2 cellular contexts compared by ENCODE assay signal in the genomic region with DNA sequence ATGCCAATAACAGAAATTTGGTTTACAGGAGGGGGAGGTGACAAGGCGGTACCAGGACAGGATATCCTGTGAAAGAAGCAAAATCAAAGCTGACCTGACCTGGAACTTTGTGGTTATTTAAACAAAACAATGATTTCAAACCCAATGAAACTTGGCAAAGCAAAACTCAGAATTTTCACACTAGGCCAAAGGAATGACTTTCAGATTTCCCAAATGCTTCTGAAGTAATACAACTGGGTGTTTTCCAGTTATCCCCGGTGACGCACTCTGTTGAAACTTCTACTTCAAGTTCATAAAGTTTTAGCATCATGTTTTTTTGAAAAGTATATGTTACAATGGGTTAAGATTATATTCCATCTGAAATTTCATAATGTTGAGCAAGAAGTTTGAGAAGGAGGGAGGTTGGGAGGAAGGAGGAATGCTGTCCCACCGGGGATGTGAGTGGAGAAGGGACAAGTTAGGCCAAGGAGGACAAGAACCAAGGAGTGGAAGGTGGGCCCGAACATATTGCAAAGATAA.
TF ChIP-seq lines count a peak whose summit lies in the region.

No MANE protein-coding gene starts in this region.

TF ChIP-seq in liver, 16 proteins besides CTCF, POLR2A, EP300 and RAD21 (continued from another document):
- TF ChIP-seq JUND (IDR thresholded peaks at IDR 0.05) (peak; percentile 68 to 91), TAF1 (conservative IDR thresholded peaks at IDR 0.05) (no peak), YY1 (IDR thresholded peaks at IDR 0.05) (peak; percentile 34), SP1 (IDR thresholded peaks at IDR 0.05) (peak; percentile 76), EGR1 (IDR thresholded peaks at IDR 0.05; ENCODE audit: low read depth in 2 of 2) (no peak), FOXA2 (IDR thresholded peaks at IDR 0.05) (peak; percentile 55), NR2F2 (IDR thresholded peaks at IDR 0.05) (peak; percentile 86), HNF4G (IDR thresholded peaks at IDR 0.05) (no peak), FOXA1 (IDR thresholded peaks at IDR 0.05) (peak; percentile 25), RXRA (IDR thresholded peaks at IDR 0.05) (peak; percentile 71 to 87)
- TF ChIP-seq, protein P1, sequence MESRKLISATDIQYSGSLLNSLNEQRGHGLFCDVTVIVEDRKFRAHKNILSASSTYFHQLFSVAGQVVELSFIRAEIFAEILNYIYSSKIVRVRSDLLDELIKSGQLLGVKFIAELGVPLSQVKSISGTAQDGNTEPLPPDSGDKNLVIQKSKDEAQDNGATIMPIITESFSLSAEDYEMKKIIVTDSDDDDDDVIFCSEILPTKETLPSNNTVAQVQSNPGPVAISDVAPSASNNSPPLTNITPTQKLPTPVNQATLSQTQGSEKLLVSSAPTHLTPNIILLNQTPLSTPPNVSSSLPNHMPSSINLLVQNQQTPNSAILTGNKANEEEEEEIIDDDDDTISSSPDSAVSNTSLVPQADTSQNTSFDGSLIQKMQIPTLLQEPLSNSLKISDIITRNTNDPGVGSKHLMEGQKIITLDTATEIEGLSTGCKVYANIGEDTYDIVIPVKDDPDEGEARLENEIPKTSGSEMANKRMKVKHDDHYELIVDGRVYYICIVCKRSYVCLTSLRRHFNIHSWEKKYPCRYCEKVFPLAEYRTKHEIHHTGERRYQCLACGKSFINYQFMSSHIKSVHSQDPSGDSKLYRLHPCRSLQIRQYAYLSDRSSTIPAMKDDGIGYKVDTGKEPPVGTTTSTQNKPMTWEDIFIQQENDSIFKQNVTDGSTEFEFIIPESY (IDR thresholded peaks at IDR 0.05): peak; percentile 61
- TF ChIP-seq, protein P2, sequence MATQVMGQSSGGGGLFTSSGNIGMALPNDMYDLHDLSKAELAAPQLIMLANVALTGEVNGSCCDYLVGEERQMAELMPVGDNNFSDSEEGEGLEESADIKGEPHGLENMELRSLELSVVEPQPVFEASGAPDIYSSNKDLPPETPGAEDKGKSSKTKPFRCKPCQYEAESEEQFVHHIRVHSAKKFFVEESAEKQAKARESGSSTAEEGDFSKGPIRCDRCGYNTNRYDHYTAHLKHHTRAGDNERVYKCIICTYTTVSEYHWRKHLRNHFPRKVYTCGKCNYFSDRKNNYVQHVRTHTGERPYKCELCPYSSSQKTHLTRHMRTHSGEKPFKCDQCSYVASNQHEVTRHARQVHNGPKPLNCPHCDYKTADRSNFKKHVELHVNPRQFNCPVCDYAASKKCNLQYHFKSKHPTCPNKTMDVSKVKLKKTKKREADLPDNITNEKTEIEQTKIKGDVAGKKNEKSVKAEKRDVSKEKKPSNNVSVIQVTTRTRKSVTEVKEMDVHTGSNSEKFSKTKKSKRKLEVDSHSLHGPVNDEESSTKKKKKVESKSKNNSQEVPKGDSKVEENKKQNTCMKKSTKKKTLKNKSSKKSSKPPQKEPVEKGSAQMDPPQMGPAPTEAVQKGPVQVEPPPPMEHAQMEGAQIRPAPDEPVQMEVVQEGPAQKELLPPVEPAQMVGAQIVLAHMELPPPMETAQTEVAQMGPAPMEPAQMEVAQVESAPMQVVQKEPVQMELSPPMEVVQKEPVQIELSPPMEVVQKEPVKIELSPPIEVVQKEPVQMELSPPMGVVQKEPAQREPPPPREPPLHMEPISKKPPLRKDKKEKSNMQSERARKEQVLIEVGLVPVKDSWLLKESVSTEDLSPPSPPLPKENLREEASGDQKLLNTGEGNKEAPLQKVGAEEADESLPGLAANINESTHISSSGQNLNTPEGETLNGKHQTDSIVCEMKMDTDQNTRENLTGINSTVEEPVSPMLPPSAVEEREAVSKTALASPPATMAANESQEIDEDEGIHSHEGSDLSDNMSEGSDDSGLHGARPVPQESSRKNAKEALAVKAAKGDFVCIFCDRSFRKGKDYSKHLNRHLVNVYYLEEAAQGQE (IDR thresholded peaks at IDR 0.05): peak; percentile 67
TF ChIP-seq in liver: peak in this region for 13.

TF ChIP-seq in HepG2, 621 proteins besides CTCF, POLR2A, EP300 and RAD21 (continued from another document):
- TF ChIP-seq, protein P3, sequence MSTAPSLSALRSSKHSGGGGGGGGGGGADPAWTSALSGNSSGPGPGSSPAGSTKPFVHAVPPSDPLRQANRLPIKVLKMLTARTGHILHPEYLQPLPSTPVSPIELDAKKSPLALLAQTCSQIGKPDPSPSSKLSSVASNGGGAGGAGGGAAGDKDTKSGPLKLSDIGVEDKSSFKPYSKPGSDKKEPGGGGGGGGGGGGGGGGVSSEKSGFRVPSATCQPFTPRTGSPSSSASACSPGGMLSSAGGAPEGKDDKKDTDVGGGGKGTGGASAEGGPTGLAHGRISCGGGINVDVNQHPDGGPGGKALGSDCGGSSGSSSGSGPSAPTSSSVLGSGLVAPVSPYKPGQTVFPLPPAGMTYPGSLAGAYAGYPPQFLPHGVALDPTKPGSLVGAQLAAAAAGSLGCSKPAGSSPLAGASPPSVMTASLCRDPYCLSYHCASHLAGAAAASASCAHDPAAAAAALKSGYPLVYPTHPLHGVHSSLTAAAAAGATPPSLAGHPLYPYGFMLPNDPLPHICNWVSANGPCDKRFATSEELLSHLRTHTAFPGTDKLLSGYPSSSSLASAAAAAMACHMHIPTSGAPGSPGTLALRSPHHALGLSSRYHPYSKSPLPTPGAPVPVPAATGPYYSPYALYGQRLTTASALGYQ (CRISPR knock-in tag; IDR thresholded peaks at IDR 0.05): no peak
- TF ChIP-seq SRSF4 (IDR thresholded peaks at IDR 0.05; ENCODE audit: low read depth, low read length, poor library complexity, severe bottlenecking) (no peak), MAFG (CRISPR knock-in tag; IDR thresholded peaks at IDR 0.05) (no peak), TSC22D2 (CRISPR knock-in tag; IDR thresholded peaks at IDR 0.05; ENCODE audit: borderline replicate concordance) (no peak), EEA1 (CRISPR knock-in tag; IDR thresholded peaks at IDR 0.05; ENCODE audit: borderline replicate concordance) (no peak), ZNF180 (CRISPR knock-in tag; IDR thresholded peaks at IDR 0.05; ENCODE audit: borderline replicate concordance, low read depth) (no peak), NFE2L2 (IDR thresholded peaks at IDR 0.05; ENCODE audit: low read length) (no peak)
- TF ChIP-seq, protein P1 (CRISPR knock-in tag; IDR thresholded peaks at IDR 0.05): no peak
